In the genomic region with DNA sequence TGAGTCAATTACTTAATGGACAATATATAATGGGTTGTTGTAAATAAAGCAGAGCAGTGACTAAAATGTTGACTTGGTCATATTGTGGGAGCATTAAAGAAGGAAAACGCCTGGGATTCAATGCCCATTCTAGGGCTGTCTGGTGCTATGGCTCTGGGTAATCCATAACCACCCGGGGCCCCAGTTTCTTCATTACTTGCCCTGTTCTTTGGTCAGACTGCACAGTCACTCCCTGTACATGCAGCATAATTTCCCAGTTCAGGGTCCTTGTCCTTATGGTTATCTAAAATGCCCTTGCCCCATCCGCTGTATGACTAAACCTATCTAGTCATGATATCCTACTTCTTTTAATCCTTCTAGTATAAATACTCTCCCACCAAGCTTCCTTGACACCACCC, we compare ENCODE assay signal across 1 cellular context.
TF ChIP-seq lines count a peak whose summit lies in the region.

No MANE protein-coding gene starts in this region.

TF ChIP-seq in HepG2, 621 proteins besides CTCF, POLR2A, EP300 and RAD21:
- TF ChIP-seq NFE2L2 (IDR thresholded peaks at IDR 0.05; ENCODE audit: low read length) = peak; percentile 56; the same call in 1 of the 2 replicates
- 0 out of 2 replicates have a peak, but pooled peaks have one; percentile 21 for TF ChIP-seq HMG20A (CRISPR knock-in tag; IDR thresholded peaks at IDR 0.05; ENCODE audit: borderline replicate concordance)
- 0 out of 2 replicates have a peak, but pooled peaks have one; percentile 9 for TF ChIP-seq ARID5B (CRISPR knock-in tag; IDR thresholded peaks at IDR 0.05)
- TF ChIP-seq MAFK (conservative IDR thresholded peaks at IDR 0.05 in 1 of 2, IDR thresholded peaks at IDR 0.05 in 1 of 2; ENCODE audit: low read length in 2 of 2) = 0 out of 4 replicates have a peak, but pooled peaks of 1 of the 2 experiments have one; percentile 5
- TF ChIP-seq WIZ (CRISPR knock-in tag; IDR thresholded peaks at IDR 0.05) = no peak
- TF ChIP-seq NR2F6 (IDR thresholded peaks at IDR 0.05) = no peak
- no peak for TF ChIP-seq NR2F6 (CRISPR knock-in tag; IDR thresholded peaks at IDR 0.05)
- TF ChIP-seq, protein P1, sequence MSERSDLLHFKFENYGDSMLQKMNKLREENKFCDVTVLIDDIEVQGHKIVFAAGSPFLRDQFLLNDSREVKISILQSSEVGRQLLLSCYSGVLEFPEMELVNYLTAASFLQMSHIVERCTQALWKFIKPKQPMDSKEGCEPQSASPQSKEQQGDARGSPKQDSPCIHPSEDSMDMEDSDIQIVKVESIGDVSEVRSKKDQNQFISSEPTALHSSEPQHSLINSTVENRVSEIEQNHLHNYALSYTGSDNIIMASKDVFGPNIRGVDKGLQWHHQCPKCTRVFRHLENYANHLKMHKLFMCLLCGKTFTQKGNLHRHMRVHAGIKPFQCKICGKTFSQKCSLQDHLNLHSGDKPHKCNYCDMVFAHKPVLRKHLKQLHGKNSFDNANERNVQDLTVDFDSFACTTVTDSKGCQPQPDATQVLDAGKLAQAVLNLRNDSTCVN (CRISPR knock-in tag; IDR thresholded peaks at IDR 0.05; ENCODE audit: borderline replicate concordance) = no peak
